17 cellular contexts compared by ENCODE assay signal in the genomic region with DNA sequence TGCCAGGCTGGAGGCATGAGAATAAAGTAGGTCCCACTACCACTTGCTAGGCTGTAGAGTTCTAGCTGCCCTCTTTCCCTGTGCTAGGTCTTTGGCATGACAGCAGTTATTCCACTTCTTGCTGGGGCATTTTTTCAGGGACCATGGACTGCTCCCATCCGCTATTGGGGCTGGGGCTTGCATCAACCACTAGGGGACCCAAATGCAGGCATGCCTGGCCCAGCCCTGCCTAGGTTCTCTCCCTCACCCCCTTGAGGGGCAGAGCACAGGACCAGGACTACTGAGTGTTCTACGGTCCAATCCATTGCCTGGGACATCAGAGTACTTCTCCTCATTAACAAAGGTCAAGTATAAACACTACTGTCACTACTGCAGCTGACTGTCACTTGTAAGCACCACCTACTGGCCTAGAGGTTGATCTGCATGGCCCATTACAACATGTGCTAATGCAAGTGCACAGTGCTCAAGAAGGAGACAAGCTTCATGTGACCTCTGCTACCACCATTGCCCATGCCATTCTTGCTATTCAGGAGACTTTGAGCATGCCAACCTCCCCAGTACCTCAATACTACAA.
DNase-seq lines count a peak whose midpoint lies in the region; ATAC-seq and TF ChIP-seq lines count a peak whose summit lies in the region.
"Had no signal": no experiment of that assay in that cellular context is flagged by ENCODE, and none has a peak within 500 bp of the region (broad histone marks: within the 10 kb centered on the region; RNA-seq: fewer than 3 reads in every experiment).

No MANE protein-coding gene starts in this region.

- CTCF ChIA-PET in PC-3 (lab: Charles Lee): no interaction called here

- H3K4me1 Mint-ChIP-seq in immature natural killer cell: no peaks in the 10 kb centered on the region
- H3K4me1 Mint-ChIP-seq: nephron progenitor cell had no signal

- no peak for DNase-seq in PC-3
- DNase-seq in left colon: no peak
- DNase-seq in NCI-H510A treated with DMSO at 0.1 percent for 48 hours (lab: John Stamatoyannopoulos, UW): no peak
- no peak for DNase-seq in immature natural killer cell
- no peak for DNase-seq in left lung
- DNase-seq: activated CD4-positive, alpha-beta T cell treated with anti-CD3 and anti-CD28 coated beads for 4 hours; CD4-positive, alpha-beta T cell; central memory CD4-positive, alpha-beta T cell; esophagus squamous epithelium; KG1; kidney; NCI-H524 treated with DMSO at 0.1 percent for 48 hours; nephron progenitor cell; uterus had no signal

- H3K9me3 Mint-ChIP-seq in immature natural killer cell: peaks cover 9 to 30% (median 18%) of the 10 kb centered on the region in 6 donors

- H3K36me3 ChIP-seq in PC-3 (ENCODE audit: low read depth, low read length) (no peaks in the 10 kb centered on the region), left lung (no peaks in the 10 kb centered on the region)
- H3K36me3 ChIP-seq: esophagus squamous epithelium, uterus had no signal

- BruUV-seq in PC-3 (replicated peaks; lab: Mats Ljungman, UMichigan): no TSS peak

- no peaks in the 10 kb centered on the region for H3K9me2 ChIP-seq in PC-3 (replicated peaks; ENCODE audit: low read length)

- H3K4me3 Mint-ChIP-seq in immature natural killer cell: no peak overlapping the region
- H3K4me3 Mint-ChIP-seq: CD4-positive, alpha-beta T cell; nephron progenitor cell had no signal

- no peaks in the 10 kb centered on the region for H3K9me3 ChIP-seq in PC-3 (ENCODE audit: low read length)
- H3K9me3 ChIP-seq in left lung: peaks cover 0 to 10% of the 10 kb centered on the region in 2 donors
- H3K9me3 ChIP-seq: esophagus squamous epithelium had no signal

- no peaks in the 10 kb centered on the region for H4K20me1 ChIP-seq in PC-3 (ENCODE audit: low read length)

- H3K4me1 ChIP-seq in PC-3 (ENCODE audit: insufficient read depth, low read length) (no peaks in the 10 kb centered on the region), left lung (no peaks in the 10 kb centered on the region)
- H3K4me1 ChIP-seq: esophagus squamous epithelium, uterus had no signal

- POLR2A ChIA-PET in PC-3 (lab: Charles Lee; ENCODE audit: unreplicated experiment): interaction anchor here (0.5 kb wide), 1 partner anchor 337 kb away, joined by 3 read pairs; no protein-coding TSS in a partner anchor

- H3K79me2 ChIP-seq in PC-3 (ENCODE audit: low read length): no peaks in the 10 kb centered on the region

- TF ChIP-seq CTCF in GM12872 (IDR thresholded peaks at IDR 0.05; ENCODE audit: insufficient read depth, low read depth, low read length) (peak; percentile 55), PC-3 (conservative IDR thresholded peaks at IDR 0.05; ENCODE audit: low read depth, low read length) (peak; percentile 58), left lung (IDR thresholded peaks at IDR 0.05) (no peak)

- H3K27ac Mint-ChIP-seq in immature natural killer cell: no peak overlapping the region
- H3K27ac Mint-ChIP-seq: CD4-positive, alpha-beta T cell; nephron progenitor cell had no signal

- H3K27me3 ChIP-seq in PC-3 (ENCODE audit: low read length): peaks cover 10% of the 10 kb centered on the region; the same call in 1 of the 2 replicates
- no peaks in the 10 kb centered on the region for H3K27me3 ChIP-seq in left lung
- H3K27me3 ChIP-seq: esophagus squamous epithelium, uterus had no signal

- no peak overlapping the region for H3K4me3 ChIP-seq in PC-3 (ENCODE audit: low read length)
- H3K4me3 ChIP-seq in left lung: no peak overlapping the region
- H3K4me3 ChIP-seq: esophagus squamous epithelium, uterus had no signal

- no peaks in the 10 kb centered on the region for H3F3A ChIP-seq in PC-3 (ENCODE audit: low read length, unreplicated experiment)

- ATAC-seq in HG02759 (IDR thresholded peaks at IDR 0.05; ENCODE audit: unreplicated experiment) (peak; percentile 67), PC-3 (no peak; the same call in 1 of the 2 replicates), left colon (peak; percentile 42), HG02981 (IDR thresholded peaks at IDR 0.05; ENCODE audit: unreplicated experiment) (no peak), left lung (no peak)

- no peak overlapping the region for H3K9ac ChIP-seq in PC-3 (ENCODE audit: low read length)

- H2AFZ ChIP-seq in PC-3 (ENCODE audit: low read length): no peak overlapping the region

- H3K4me2 ChIP-seq in PC-3 (ENCODE audit: low read length): no peak overlapping the region

- no peaks in the 10 kb centered on the region for H3K36me3 Mint-ChIP-seq in immature natural killer cell

- H3K27me3 Mint-ChIP-seq in immature natural killer cell (ENCODE audit: low read depth in 3 of 3): peaks cover 4 to 18% (median 7%) of the 10 kb centered on the region in 3 donors

- H3K27ac ChIP-seq in PC-3 (ENCODE audit: low read length) (no peak overlapping the region), left lung (no peak overlapping the region)
- H3K27ac ChIP-seq: esophagus squamous epithelium, uterus had no signal

- intact Hi-C loops in PC-3 (cut with micrococcal nuclease) (no loop called here), left colon (cut with DNase I, micrococcal nuclease) (no loop called here), left lung (cut with DNase I) (no loop called here)

Comparison
In these comparisons a context has a peak if more than half of its experiments do, and no peak if none do; other contexts are left out.
1. CTCF ChIP-seq: peak in GM12872 (single experiment) and PC-3 (single experiment); none in left lung (0 of 2).
2. ATAC-seq: peak in HG02759 (single experiment) and left colon (single experiment); none in PC-3 (single experiment), HG02981 (single experiment) and left lung (single experiment).